In genomic region chr5:65624570-65625555, GRCh38 we compare ENCODE assay signal across 8 cellular contexts. TPM values are rescaled to one million over a fixed set of nuclear protein-coding genes. Genes with fewer than 3 reads are reported as not detected.
DNase-seq lines count a peak whose midpoint lies in the region; ATAC-seq and TF ChIP-seq lines count a peak whose summit lies in the region.

TSS of gene SHLD3 (plus strand) at chr5:65625027. CDS start at chr5:65629588, 4,561 bp downstream.
A gene with protein sequence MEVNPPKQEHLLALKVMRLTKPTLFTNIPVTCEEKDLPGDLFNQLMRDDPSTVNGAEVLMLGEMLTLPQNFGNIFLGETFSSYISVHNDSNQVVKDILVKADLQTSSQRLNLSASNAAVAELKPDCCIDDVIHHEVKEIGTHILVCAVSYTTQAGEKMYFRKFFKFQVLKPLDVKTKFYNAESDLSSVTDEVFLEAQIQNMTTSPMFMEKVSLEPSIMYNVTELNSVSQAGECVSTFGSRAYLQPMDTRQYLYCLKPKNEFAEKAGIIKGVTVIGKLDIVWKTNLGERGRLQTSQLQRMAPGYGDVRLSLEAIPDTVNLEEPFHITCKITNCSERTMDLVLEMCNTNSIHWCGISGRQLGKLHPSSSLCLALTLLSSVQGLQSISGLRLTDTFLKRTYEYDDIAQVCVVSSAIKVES (plus strand): TSS chr5:65625027. CDS start chr5:65625061, 34 bp downstream.

- peak within 1 kb of the TSS; percentile 96 to 100 (median 99) for H3K4me3 Mint-ChIP-seq in CD4-positive, CD25-positive, alpha-beta regulatory T cell
- peak within 1 kb of the TSS; percentile 96 for H3K4me3 Mint-ChIP-seq in activated CD4-positive, alpha-beta memory T cell treated with anti-CD3 and anti-CD28 coated beads for 36 hours

- H3K4me1 ChIP-seq in CD4-positive, CD25-positive, alpha-beta regulatory T cell (ENCODE audit: control insufficient read depth, insufficient read depth, low read length, poor library complexity, severe bottlenecking), result peaks cover 36% of the 10 kb centered on the region
- H3K4me1 ChIP-seq in lower lobe of right lung, result peaks cover 38% of the 10 kb centered on the region

- intact Hi-C loops in activated CD4-positive, alpha-beta memory T cell treated with anti-CD3 and anti-CD28 coated beads for 36 hours (cut with micrococcal nuclease), result loop anchor here (1.0 to 10.0 kb wide), 7 partner anchors 62 to 857 kb away; partner anchors contain the start of genes CENPK, CWC27, ERBIN and PPWD1
- intact Hi-C loops in lower lobe of right lung (cut with DNase I), result no loop called here

- H3K9me3 Mint-ChIP-seq in CD4-positive, CD25-positive, alpha-beta regulatory T cell, result peaks cover 0 to 3% (median 0%) of the 10 kb centered on the region in 7 donors
- H3K9me3 Mint-ChIP-seq in activated CD4-positive, alpha-beta memory T cell treated with anti-CD3 and anti-CD28 coated beads for 36 hours, result no peaks in the 10 kb centered on the region

- TF ChIP-seq CTCF in lower lobe of right lung (IDR thresholded peaks at IDR 0.05), result no peak

- no peaks in the 10 kb centered on the region for H3K9me3 ChIP-seq in CD4-positive, CD25-positive, alpha-beta regulatory T cell (ENCODE audit: control insufficient read depth in 2 of 2, low read length in 2 of 2)
- no peaks in the 10 kb centered on the region for H3K9me3 ChIP-seq in lower lobe of right lung

- peak; percentile 77 to 79 for ATAC-seq in CD4-positive, CD25-positive, alpha-beta regulatory T cell (ENCODE audit: low read depth in 2 of 2)
- ATAC-seq in GM19397 (IDR thresholded peaks at IDR 0.05; ENCODE audit: unreplicated experiment), result peak; percentile 71
- peak; percentile 72 for ATAC-seq in HG03571 (IDR thresholded peaks at IDR 0.05; ENCODE audit: unreplicated experiment)
- peak; percentile 94 to 96 for ATAC-seq in lower lobe of right lung

- peaks cover 37 to 60% (median 49%) of the 10 kb centered on the region in 4 donors for H3K4me1 Mint-ChIP-seq in CD4-positive, CD25-positive, alpha-beta regulatory T cell
- peaks cover 39% of the 10 kb centered on the region for H3K4me1 Mint-ChIP-seq in activated CD4-positive, alpha-beta memory T cell treated with anti-CD3 and anti-CD28 coated beads for 36 hours (ENCODE audit: low read depth)

- peaks cover 9% of the 10 kb centered on the region for H3K36me3 ChIP-seq in CD4-positive, CD25-positive, alpha-beta regulatory T cell (ENCODE audit: control insufficient read depth, insufficient read depth, low read length)
- H3K36me3 ChIP-seq in lower lobe of right lung, result peaks cover 16% of the 10 kb centered on the region

- POLR2A ChIA-PET in activated CD4-positive, alpha-beta memory T cell treated with anti-CD3 and anti-CD28 coated beads for 36 hours (lab: Charles Lee), result interaction anchor here (0.8 to 3.4 kb wide), 3 partner anchors 62 to 302 kb away, joined by 3 to 19 read pairs (median 4); partner anchors contain the start of genes CENPK, ERBIN, NLN and PPWD1

- no peaks in the 10 kb centered on the region for H3K27me3 ChIP-seq in CD4-positive, CD25-positive, alpha-beta regulatory T cell (ENCODE audit: control insufficient read depth, insufficient read depth, low read length)
- no peaks in the 10 kb centered on the region for H3K27me3 ChIP-seq in lower lobe of right lung (ENCODE audit: low read depth)

- H3K4me3 ChIP-seq in CD4-positive, CD25-positive, alpha-beta regulatory T cell (ENCODE audit: low read depth, low read length), result peak within 1 kb of the TSS; percentile 99
- peak within 1 kb of the TSS; percentile 94 for H3K4me3 ChIP-seq in lower lobe of right lung

- peak; percentile 83 to 94 (median 93) for DNase-seq in CD4-positive, CD25-positive, alpha-beta regulatory T cell
- DNase-seq in NCI-H774 (lab: John Stamatoyannopoulos, UW) (peak; percentile 89), lower lobe of right lung (peak; percentile 81)
- peak; percentile 89 for DNase-seq in activated CD4-positive, alpha-beta memory T cell treated with anti-CD3 and anti-CD28 coated beads for 36 hours
- peak; percentile 85 for DNase-seq in effector CD4-positive, alpha-beta T cell
- peak; percentile 54 to 62 (median 55) for DNase-seq in stimulated activated CD4-positive, alpha-beta T cell treated with anti-CD3 and anti-CD28 coated beads, TNF-alpha, amount 100 ng/mL, for 1 hour (ENCODE audit: low read depth in 3 of 3, low spot score in 1 of 3)

- peak within 1 kb of the TSS; percentile 93 for H3K27ac ChIP-seq in CD4-positive, CD25-positive, alpha-beta regulatory T cell (ENCODE audit: insufficient read depth, low read length, poor library complexity, severe bottlenecking)
- peak within 1 kb of the TSS; percentile 82 for H3K27ac ChIP-seq in lower lobe of right lung

- H3K27ac Mint-ChIP-seq in CD4-positive, CD25-positive, alpha-beta regulatory T cell, result peak within 1 kb of the TSS; percentile 97 to 100 (median 98)
- peak within 1 kb of the TSS; percentile 96 for H3K27ac Mint-ChIP-seq in activated CD4-positive, alpha-beta memory T cell treated with anti-CD3 and anti-CD28 coated beads for 36 hours

- CTCF ChIA-PET in activated CD4-positive, alpha-beta memory T cell treated with anti-CD3 and anti-CD28 coated beads for 36 hours (lab: Charles Lee), result no interaction called here

- H3K36me3 Mint-ChIP-seq in CD4-positive, CD25-positive, alpha-beta regulatory T cell, result peaks cover 7% of the 10 kb centered on the region
- peaks cover 5% of the 10 kb centered on the region for H3K36me3 Mint-ChIP-seq in activated CD4-positive, alpha-beta memory T cell treated with anti-CD3 and anti-CD28 coated beads for 36 hours

- H3K27me3 Mint-ChIP-seq in CD4-positive, CD25-positive, alpha-beta regulatory T cell, result peaks cover 15% of the 10 kb centered on the region
- no peaks in the 10 kb centered on the region for H3K27me3 Mint-ChIP-seq in activated CD4-positive, alpha-beta memory T cell treated with anti-CD3 and anti-CD28 coated beads for 36 hours

RNA-seq across cellular contexts. Expression of gene SHLD3, which starts in this region (rescaled TPM):
- 11.1 TPM for total RNA-seq in CD4-positive, CD25-positive, alpha-beta regulatory T cell
- polyA plus RNA-seq in CD4-positive, CD25-positive, alpha-beta regulatory T cell, result 1 to 10 TPM; 5.8 to 6.3 (median 6.2) TPM
- 1 to 10 TPM; 2.6 to 3.1 TPM for total RNA-seq in activated CD4-positive, alpha-beta memory T cell treated with anti-CD3 and anti-CD28 coated beads for 36 hours
- total RNA-seq in lower lobe of right lung, result 3.4 TPM

RNA-seq across cellular contexts. Expression of the second gene that starts in this region (rescaled TPM):
- 17.7 TPM for total RNA-seq in CD4-positive, CD25-positive, alpha-beta regulatory T cell
- 10 to 100 TPM; 15.5 to 20.5 (median 19.9) TPM for polyA plus RNA-seq in CD4-positive, CD25-positive, alpha-beta regulatory T cell
- 10 to 100 TPM; 22.4 to 23.2 TPM for total RNA-seq in activated CD4-positive, alpha-beta memory T cell treated with anti-CD3 and anti-CD28 coated beads for 36 hours
- total RNA-seq in lower lobe of right lung, result 21.5 TPM

Comparison
In these comparisons a context has a peak if more than half of its experiments do, and no peak if none do; other contexts are left out.
1. Peak in every context shown above with its lines: DNase-seq, ATAC-seq, H3K4me3 ChIP-seq and H3K27ac ChIP-seq.